Comparison of ENCODE assay signal across 9 cellular contexts in the genomic region with DNA sequence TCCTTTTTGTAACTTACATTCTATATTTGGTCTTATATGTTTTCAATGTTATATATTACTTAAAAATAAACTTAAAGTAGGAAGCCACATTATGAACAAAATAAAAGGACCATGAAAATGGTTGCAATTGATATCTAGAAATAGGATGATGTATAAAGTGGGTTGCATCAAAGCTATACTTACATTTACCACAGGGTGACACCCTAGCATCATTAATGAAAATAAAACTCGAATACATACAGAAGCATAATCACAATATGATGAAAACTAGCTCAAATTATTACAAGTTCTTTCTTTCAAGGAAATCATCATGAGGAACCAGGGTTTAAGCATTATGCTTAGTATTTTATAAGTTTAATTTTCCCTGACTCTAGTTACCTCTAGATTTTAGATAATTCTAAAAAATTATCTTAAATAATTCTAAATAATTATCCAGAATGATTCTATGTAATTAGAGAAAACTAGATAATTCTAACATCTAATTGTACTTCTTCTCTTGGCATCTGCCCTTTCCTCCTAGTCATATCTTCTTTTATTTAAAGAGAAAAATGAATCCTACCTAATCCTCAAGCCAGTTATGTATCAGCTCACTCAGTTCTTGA. TPM values are rescaled to one million over a fixed set of nuclear protein-coding genes. Genes with fewer than 3 reads are reported as not detected.
DNase-seq lines count a peak whose midpoint lies in the region; ATAC-seq and TF ChIP-seq lines count a peak whose summit lies in the region.
"Had no signal": no experiment of that assay in that cellular context is flagged by ENCODE, and none has a peak within 500 bp of the region (broad histone marks: within the 10 kb centered on the region; RNA-seq: fewer than 3 reads in every experiment).

No MANE protein-coding gene starts in this region.

- H3K27me3 Mint-ChIP-seq in endothelial cell (ENCODE audit: unreplicated experiment) (no peaks in the 10 kb centered on the region), nephron (ENCODE audit: low read depth) (peaks cover 15% of the 10 kb centered on the region)
- peaks cover 34% of the 10 kb centered on the region for H3K27me3 Mint-ChIP-seq in activated naive CD4-positive, alpha-beta T cell treated with anti-CD3 and anti-CD28 coated beads for 36 hours (ENCODE audit: low read depth)
- H3K27me3 Mint-ChIP-seq in activated naive CD4-positive, alpha-beta T cell treated with anti-CD3 and anti-CD28 coated beads, Interleukin-2, amount 10 ng/mL, durations not matched to agents 7 days and 5 days = peaks cover 23% of the 10 kb centered on the region

- no peak overlapping the region for H3K4me3 Mint-ChIP-seq in endothelial cell (ENCODE audit: unreplicated experiment)
- no peak overlapping the region for H3K4me3 Mint-ChIP-seq in nephron
- H3K4me3 Mint-ChIP-seq in activated naive CD4-positive, alpha-beta T cell treated with anti-CD3 and anti-CD28 coated beads for 36 hours = no peak overlapping the region
- H3K4me3 Mint-ChIP-seq in activated naive CD4-positive, alpha-beta T cell treated with anti-CD3 and anti-CD28 coated beads, Interleukin-2, amount 10 ng/mL, durations not matched to agents 7 days and 5 days = no peak overlapping the region

- H3K9me3 ChIP-seq in heart left ventricle = no peaks in the 10 kb centered on the region

- H3K4me3 ChIP-seq in heart left ventricle = no peak overlapping the region

- intact Hi-C loops in heart left ventricle (cut with DNase I) (loop anchor here in 9 of 10 donors (1.0 to 5.0 kb wide), 6 partner anchors 426 to 716 kb away; no protein-coding TSS in a partner anchor), Right ventricle myocardium inferior (cut with DNase I) (loop anchor here (1.0 to 2.0 kb wide), 2 partner anchors 428 to 716 kb away; no protein-coding TSS in a partner anchor)
- intact Hi-C loops in activated naive CD4-positive, alpha-beta T cell treated with anti-CD3 and anti-CD28 coated beads for 36 hours (cut with micrococcal nuclease) = loop anchor here (1.0 kb wide), 2 partner anchors 428 to 715 kb away; no protein-coding TSS in a partner anchor

- peaks cover 0 to 46% (median 13%) of the 10 kb centered on the region in 9 donors for H3K27me3 ChIP-seq in heart left ventricle

- H3K36me3 Mint-ChIP-seq in endothelial cell (ENCODE audit: low read depth, unreplicated experiment) (no peaks in the 10 kb centered on the region), nephron (ENCODE audit: low read depth) (no peaks in the 10 kb centered on the region)
- H3K36me3 Mint-ChIP-seq in activated naive CD4-positive, alpha-beta T cell treated with anti-CD3 and anti-CD28 coated beads for 36 hours (ENCODE audit: low read depth) = no peaks in the 10 kb centered on the region
- H3K36me3 Mint-ChIP-seq in activated naive CD4-positive, alpha-beta T cell treated with anti-CD3 and anti-CD28 coated beads, Interleukin-2, amount 10 ng/mL, durations not matched to agents 7 days and 5 days = no peaks in the 10 kb centered on the region
- H3K36me3 Mint-ChIP-seq: activated naive CD4-positive, alpha-beta T cell treated with anti-CD3 and anti-CD28 coated beads, Interleukin-2, amount 50 U/mL, for 72 hours had no signal

- H3K9me3 Mint-ChIP-seq in endothelial cell (ENCODE audit: unreplicated experiment) (no peaks in the 10 kb centered on the region), nephron (no peaks in the 10 kb centered on the region)
- H3K9me3 Mint-ChIP-seq in activated naive CD4-positive, alpha-beta T cell treated with anti-CD3 and anti-CD28 coated beads for 36 hours = no peaks in the 10 kb centered on the region
- H3K9me3 Mint-ChIP-seq in activated naive CD4-positive, alpha-beta T cell treated with anti-CD3 and anti-CD28 coated beads, Interleukin-2, amount 10 ng/mL, durations not matched to agents 7 days and 5 days = no peaks in the 10 kb centered on the region
- H3K9me3 Mint-ChIP-seq: activated naive CD4-positive, alpha-beta T cell treated with anti-CD3 and anti-CD28 coated beads, Interleukin-2, amount 50 U/mL, for 72 hours had no signal

- H3K27ac Mint-ChIP-seq in endothelial cell (ENCODE audit: unreplicated experiment) (no peak overlapping the region), nephron (no peak overlapping the region)
- no peak overlapping the region for H3K27ac Mint-ChIP-seq in activated naive CD4-positive, alpha-beta T cell treated with anti-CD3 and anti-CD28 coated beads for 36 hours
- no peak overlapping the region for H3K27ac Mint-ChIP-seq in activated naive CD4-positive, alpha-beta T cell treated with anti-CD3 and anti-CD28 coated beads, Interleukin-2, amount 10 ng/mL, durations not matched to agents 7 days and 5 days
- H3K27ac Mint-ChIP-seq: activated naive CD4-positive, alpha-beta T cell treated with anti-CD3 and anti-CD28 coated beads, Interleukin-2, amount 50 U/mL, for 72 hours had no signal

- H3K4me1 Mint-ChIP-seq in endothelial cell (ENCODE audit: unreplicated experiment) = no peaks in the 10 kb centered on the region
- H3K4me1 Mint-ChIP-seq in nephron = no peaks in the 10 kb centered on the region
- H3K4me1 Mint-ChIP-seq in activated naive CD4-positive, alpha-beta T cell treated with anti-CD3 and anti-CD28 coated beads for 36 hours (ENCODE audit: low read depth) = no peaks in the 10 kb centered on the region
- no peaks in the 10 kb centered on the region for H3K4me1 Mint-ChIP-seq in activated naive CD4-positive, alpha-beta T cell treated with anti-CD3 and anti-CD28 coated beads, Interleukin-2, amount 10 ng/mL, durations not matched to agents 7 days and 5 days

- 0 to 3% (median 2%) methylated on average over 1 of the region's 1 CpG for WGBS in heart left ventricle, 4 donors

- TF ChIP-seq POLR2A in heart left ventricle (IDR thresholded peaks at IDR 0.05) = no peak

- CTCF ChIA-PET in activated naive CD4-positive, alpha-beta T cell treated with anti-CD3 and anti-CD28 coated beads for 36 hours (lab: Charles Lee) = interaction anchor here (0.5 to 8.6 kb wide), 6 partner anchors 33 to 715 kb away, joined by 3 to 64 read pairs (median 4); partner anchors contain the start of gene SMIM10L1
- CTCF ChIA-PET in activated naive CD4-positive, alpha-beta T cell treated with anti-CD3 and anti-CD28 coated beads, Interleukin-2, amount 10 ng/mL, durations not matched to agents 7 days and 5 days (lab: Charles Lee) = interaction anchor here (0.6 to 3.2 kb wide), 10 partner anchors 9 to 718 kb away, joined by 3 to 28 read pairs (median 4); no protein-coding TSS in a partner anchor

- H3K4me1 ChIP-seq in heart left ventricle = no peaks in the 10 kb centered on the region

- H3K36me3 ChIP-seq in heart left ventricle = no peaks in the 10 kb centered on the region

- no peak for DNase-seq in heart left ventricle
- DNase-seq in Right ventricle myocardium inferior (ENCODE audit: missing footprints) = no peak
- DNase-seq in NCI-H748 treated with DMSO at 0.1 percent for 48 hours (lab: John Stamatoyannopoulos, UW) = peak; percentile 8
- DNase-seq in endothelial cell (ENCODE audit: low spot score) = no peak
- no peak for DNase-seq in activated naive CD4-positive, alpha-beta T cell treated with anti-CD3 and anti-CD28 coated beads for 36 hours
- DNase-seq in stimulated activated CD4-positive, alpha-beta T cell treated with anti-CD3 and anti-CD28 coated beads, Interleukin-2, amount 100 ng/mL, for 48 hours = no peak
- DNase-seq in activated naive CD4-positive, alpha-beta T cell treated with anti-CD3 and anti-CD28 coated beads, Interleukin-2, amount 10 ng/mL, durations not matched to agents 7 days and 5 days = no peak

- no peak overlapping the region for H3K27ac ChIP-seq in heart left ventricle

- TF ChIP-seq CTCF in heart left ventricle (IDR thresholded peaks at IDR 0.05) = peak; percentile 53 to 87 (median 72)
- TF ChIP-seq CTCF in endothelial cell (IDR thresholded peaks at IDR 0.05; ENCODE audit: unreplicated experiment) = peak; percentile 67
- peak; percentile 60 to 73 (median 61) for TF ChIP-seq CTCF in nephron (IDR thresholded peaks at IDR 0.05; ENCODE audit: unreplicated experiment in 3 of 3)

- ATAC-seq in heart left ventricle = no peak
- ATAC-seq in Right ventricle myocardium inferior = no peak

RNA-seq across cellular contexts. Expression of gene TAS2R7, which starts 31.2 kb away (rescaled TPM):
- total RNA-seq in heart left ventricle (not detected), Right ventricle myocardium inferior (not detected), endothelial cell (ENCODE audit: unreplicated experiment) (not detected)
- not detected for polyA plus RNA-seq in heart left ventricle
- total RNA-seq in activated naive CD4-positive, alpha-beta T cell treated with anti-CD3 and anti-CD28 coated beads for 36 hours = not detected
- total RNA-seq: activated naive CD4-positive, alpha-beta T cell treated with anti-CD3 and anti-CD28 coated beads, Interleukin-2, amount 50 U/mL, for 72 hours had no signal

RNA-seq across cellular contexts. Expression of gene TAS2R8, which starts 35.9 kb away (rescaled TPM):
- under 1 TPM in 1 of 9 donors, not detected in 8; 0.50 TPM for total RNA-seq in heart left ventricle
- polyA plus RNA-seq in heart left ventricle = not detected
- total RNA-seq in Right ventricle myocardium inferior = not detected
- 0.44 TPM for total RNA-seq in endothelial cell (ENCODE audit: unreplicated experiment)
- total RNA-seq in activated naive CD4-positive, alpha-beta T cell treated with anti-CD3 and anti-CD28 coated beads for 36 hours = not detected
- total RNA-seq: activated naive CD4-positive, alpha-beta T cell treated with anti-CD3 and anti-CD28 coated beads, Interleukin-2, amount 50 U/mL, for 72 hours had no signal

RNA-seq across cellular contexts. Expression of gene TAS2R9, which starts 38.7 kb away (rescaled TPM):
- total RNA-seq in heart left ventricle (under 1 TPM in 1 of 9 donors, not detected in 8; 0.27 TPM), Right ventricle myocardium inferior (not detected), endothelial cell (ENCODE audit: unreplicated experiment) (not detected)
- not detected for polyA plus RNA-seq in heart left ventricle
- total RNA-seq in activated naive CD4-positive, alpha-beta T cell treated with anti-CD3 and anti-CD28 coated beads for 36 hours = not detected
- total RNA-seq: activated naive CD4-positive, alpha-beta T cell treated with anti-CD3 and anti-CD28 coated beads, Interleukin-2, amount 50 U/mL, for 72 hours had no signal

RNA-seq across cellular contexts. Expression of gene YBX3, which starts 48.1 kb away (rescaled TPM):
- 1,000 to 10,000 TPM in 2 of 9 donors, 100 to 1,000 TPM in 7; 399 to 2,225 (median 790) TPM for total RNA-seq in heart left ventricle
- 1,000 to 10,000 TPM in 1 of 2 donors, 100 to 1,000 TPM in 1; 429 to 1,753 TPM for polyA plus RNA-seq in heart left ventricle
- 594 TPM for total RNA-seq in Right ventricle myocardium inferior
- total RNA-seq in endothelial cell (ENCODE audit: unreplicated experiment) = 494 TPM
- total RNA-seq in activated naive CD4-positive, alpha-beta T cell treated with anti-CD3 and anti-CD28 coated beads for 36 hours = 100 to 1,000 TPM; 192 to 219 TPM

RNA-seq across cellular contexts. Expression of gene TAS2R10, which starts 54.9 kb away (rescaled TPM):
- under 1 TPM in 3 of 9 donors, not detected in 6; 0.37 to 0.51 (median 0.41) TPM for total RNA-seq in heart left ventricle
- not detected for polyA plus RNA-seq in heart left ventricle
- not detected for total RNA-seq in Right ventricle myocardium inferior
- 0.87 TPM for total RNA-seq in endothelial cell (ENCODE audit: unreplicated experiment)
- total RNA-seq in activated naive CD4-positive, alpha-beta T cell treated with anti-CD3 and anti-CD28 coated beads for 36 hours = not detected
- total RNA-seq: activated naive CD4-positive, alpha-beta T cell treated with anti-CD3 and anti-CD28 coated beads, Interleukin-2, amount 50 U/mL, for 72 hours had no signal
